Comparison of ENCODE assay signal across 15 cellular contexts in genomic region chr9:135857843-135858242, GRCh38.
"Had no signal": no experiment of that assay in that cellular context is flagged by ENCODE, and none has a peak within 500 bp of the region (broad histone marks: within the 10 kb centered on the region; RNA-seq: fewer than 3 reads in every experiment).

No MANE protein-coding gene starts in this region.

- H2AFZ ChIP-seq: hepatocyte, parathyroid adenoma had no signal

- H3K4me3 ChIP-seq: hepatocyte had no signal

- H3K4me1 ChIP-seq: parathyroid adenoma had no signal

- H3K4me2 ChIP-seq: hepatocyte had no signal

- ATAC-seq: activated CD8-positive, alpha-beta T cell treated with anti-CD3 and anti-CD28 coated beads, Interleukin-2, amount 10 ng/mL, durations not matched to agents 7 days and 5 days; effector memory CD8-positive, alpha-beta T cell; naive thymus-derived CD8-positive, alpha-beta T cell had no signal

- H3K27ac ChIP-seq: hepatocyte, parathyroid adenoma had no signal

- DNase-seq: activated B cell treated with CpG ODN at 0.5 μM for 24 hours; activated CD4-positive, alpha-beta T cell treated with anti-CD3 and anti-CD28 coated beads, Interleukin-2, amount 10 ng/mL, durations not matched to agents 24 days and 14 days; activated CD8-positive, alpha-beta memory T cell treated with anti-CD3 and anti-CD28 coated beads, Interleukin-2, amount 50 U/mL, for 4 hours; activated CD8-positive, alpha-beta T cell treated with anti-CD3 and anti-CD28 coated beads, Interleukin-2, amount 10 ng/mL, durations not matched to agents 7 days and 5 days; activated gamma-delta T cell treated with Interleukin-2 at 50 U/mL for 16 hours; activated T-cell treated with anti-CD3 and anti-CD28 coated beads, Interleukin-2, amount 50 U/mL, for 48 hours; aorta; effector memory CD8-positive, alpha-beta T cell; erythroblast; naive thymus-derived CD8-positive, alpha-beta T cell; stimulated activated CD4-positive, alpha-beta T cell treated with anti-CD3 and anti-CD28 coated beads, Interleukin-12 subunit alpha, Interleukin-12 subunit beta, amount 100 ng/mL, for 4 hours; stimulated activated CD4-positive, alpha-beta T cell treated with anti-CD3 and anti-CD28 coated beads, Interleukin-2, amount 100 ng/mL, for 24 hours; T-helper 2 cell had no signal

- H3K9ac ChIP-seq: parathyroid adenoma had no signal

- H3K27me3 ChIP-seq: hepatocyte had no signal
